Comparison of ENCODE assay signal across 1 cellular context in genomic region chr3:55854395-55854994, GRCh38.
TF ChIP-seq lines count a peak whose summit lies in the region.

No MANE protein-coding gene starts in this region.

TF ChIP-seq in GM23338, 12 proteins besides CTCF, POLR2A, EP300 and RAD21 (continued from another document):
- TF ChIP-seq ZNF462 (CRISPR knock-in tag; IDR thresholded peaks at IDR 0.05) (no peak), STAT1 (IDR thresholded peaks at IDR 0.05; ENCODE audit: unreplicated experiment) (no peak), NANOG (IDR thresholded peaks at IDR 0.05; ENCODE audit: borderline replicate concordance) (no peak), EZH2phosphoT487 (IDR thresholded peaks at IDR 0.05; ENCODE audit: unreplicated experiment) (no peak), ETS1 (IDR thresholded peaks at IDR 0.05) (no peak), CREB1 (CRISPR knock-in tag; IDR thresholded peaks at IDR 0.05; ENCODE audit: low read depth) (no peak), ZNF331 (CRISPR knock-in tag; IDR thresholded peaks at IDR 0.05; ENCODE audit: low read depth) (no peak)
